ENCODE assay signal across 8 cellular contexts in genomic region chr12:120583478-120584030, GRCh38. TPM values are rescaled to one million over a fixed set of nuclear protein-coding genes. Genes with fewer than 3 reads are reported as not detected.
A peak's percentile ranks its signal among the peaks of the same experiment; 100 is the strongest.
DNase-seq lines count a peak whose midpoint lies in the region; ATAC-seq and TF ChIP-seq lines count a peak whose summit lies in the region.

No MANE protein-coding gene starts in this region.

- no peaks in the 10 kb centered on the region for H3K9me2 ChIP-seq in OCI-LY1 (ENCODE audit: low read depth, low read length)

- H4K20me1 ChIP-seq in OCI-LY1 (ENCODE audit: insufficient read depth, low read length): no peaks in the 10 kb centered on the region

- peaks cover 44% of the 10 kb centered on the region for H3K4me1 Mint-ChIP-seq in CD8-positive, alpha-beta T cell (ENCODE audit: low read depth)
- H3K4me1 Mint-ChIP-seq in naive B cell: peaks cover 23 to 40% (median 36%) of the 10 kb centered on the region in 3 donors

- TF ChIP-seq POLR2A in erythroblast (IDR thresholded peaks at IDR 0.05; ENCODE audit: low read length): no peak

- intact Hi-C loops in CD8-positive, alpha-beta T cell (cut with DNase I, micrococcal nuclease): loop anchor here (1.0 to 5.0 kb wide), 14 partner anchors 57 to 714 kb away; partner anchors contain the start of genes ACADS (in 1 of the 2), CABP1 (in 1 of the 2), CAMKK2 (in 1 of the 2) and COX6A1 (in 1 of the 2)

- no peak overlapping the region for H3K9ac ChIP-seq in HUES6 (ENCODE audit: low read length)
- H3K9ac ChIP-seq in OCI-LY1 (ENCODE audit: low read length): no peak overlapping the region; the same call in 1 of the 2 replicates

- H3K27me3 Mint-ChIP-seq in CD8-positive, alpha-beta T cell (ENCODE audit: low read depth): peaks cover 16% of the 10 kb centered on the region
- H3K27me3 Mint-ChIP-seq in naive B cell: peaks cover 10 to 21% (median 10%) of the 10 kb centered on the region in 3 donors

- ATAC-seq in CD8-positive, alpha-beta T cell: peak; percentile 28
- ATAC-seq in naive B cell (ENCODE audit: low read depth in 2 of 2) (peak in 1 of 2 donors; percentile 35), GM21576 (IDR thresholded peaks at IDR 0.05; ENCODE audit: unreplicated experiment) (no peak)

- TF ChIP-seq CTCF in CD8-positive, alpha-beta T cell (IDR thresholded peaks at IDR 0.05): peak; percentile 95
- TF ChIP-seq CTCF in OCI-LY1 (IDR thresholded peaks at IDR 0.05; ENCODE audit: low read length): peak; percentile 92

- no peak overlapping the region for H2AFZ ChIP-seq in OCI-LY1 (ENCODE audit: low read length)

- H3K4me1 ChIP-seq in CD8-positive, alpha-beta T cell (ENCODE audit: insufficient read depth, low read length): peaks cover 23% of the 10 kb centered on the region
- H3K4me1 ChIP-seq in HUES6 (ENCODE audit: control insufficient read depth, insufficient read depth, low read length) (peaks cover 3% of the 10 kb centered on the region; the same call in 1 of the 2 replicates), OCI-LY1 (ENCODE audit: insufficient read depth, low read length, severe bottlenecking) (peaks cover 36% of the 10 kb centered on the region)

- no peak overlapping the region for H3K27ac ChIP-seq in CD8-positive, alpha-beta T cell (ENCODE audit: low read depth, low read length)
- H3K27ac ChIP-seq in HUES6 (ENCODE audit: low read depth, low read length) (no peak overlapping the region), OCI-LY1 (ENCODE audit: low read depth, low read length, poor library complexity, severe bottlenecking) (no peak overlapping the region)

- H3K79me2 ChIP-seq in OCI-LY1 (ENCODE audit: insufficient read depth, low read length): 0 out of 2 replicates have a peak, but pooled peaks cover 6% of the 10 kb centered on the region

- H3K36me3 ChIP-seq in CD8-positive, alpha-beta T cell (ENCODE audit: insufficient read depth, low read length): no peaks in the 10 kb centered on the region
- peaks cover 12% of the 10 kb centered on the region for H3K36me3 ChIP-seq in HUES6 (ENCODE audit: control insufficient read depth, insufficient read depth, low read length)
- peaks cover 17% of the 10 kb centered on the region for H3K36me3 ChIP-seq in OCI-LY1 (ENCODE audit: insufficient read depth, low read length)

- DNase-seq in CD8-positive, alpha-beta T cell: peak; percentile 75 to 90 (median 79)
- DNase-seq in activated T-cell treated with anti-CD3 and anti-CD28 coated beads for 24 hours (ENCODE audit: low read depth) (peak; percentile 77), erythroblast (lab: John Stamatoyannopoulos, UW) (peak; percentile 82 to 90), naive B cell (peak; percentile 72)
- peak; percentile 63 to 71 for DNase-seq in stimulated activated CD8-positive, alpha-beta memory T cell treated with anti-CD3 and anti-CD28 coated beads, Interleukin-7, amount 100 ng/mL, for 4 hours (ENCODE audit: low read depth in 2 of 2)

- H3F3A ChIP-seq in OCI-LY1 (ENCODE audit: insufficient read depth, low read length): no peaks in the 10 kb centered on the region

- CTCF ChIA-PET in CD8-positive, alpha-beta T cell (lab: Charles Lee): interaction anchor here (0.6 to 5.4 kb wide), 25 partner anchors 8 to 388 kb away, joined by 3 to 101 read pairs (median 5); partner anchors contain the start of gene UNC119B

- H3K4me3 Mint-ChIP-seq in CD8-positive, alpha-beta T cell: peak overlapping the region; percentile 59
- peak overlapping the region; percentile 65 to 89 (median 78) for H3K4me3 Mint-ChIP-seq in naive B cell

- H3K4me3 ChIP-seq in CD8-positive, alpha-beta T cell (ENCODE audit: low read depth, low read length): no peak overlapping the region
- peak overlapping the region; percentile 14 for H3K4me3 ChIP-seq in HUES6 (ENCODE audit: low read depth, low read length)
- H3K4me3 ChIP-seq in OCI-LY1 (ENCODE audit: low read depth, low read length, poor library complexity, severe bottlenecking): peak overlapping the region; percentile 44

- H3K4me2 ChIP-seq in OCI-LY1 (ENCODE audit: low read length): peak overlapping the region; percentile 67

- no peaks in the 10 kb centered on the region for H3K27me3 ChIP-seq in CD8-positive, alpha-beta T cell (ENCODE audit: insufficient read depth, low read length)
- H3K27me3 ChIP-seq in HUES6 (ENCODE audit: control insufficient read depth, insufficient read depth, low read length) (peaks cover 12% of the 10 kb centered on the region; the same call in 1 of the 2 replicates), OCI-LY1 (ENCODE audit: insufficient read depth, low read length) (peaks cover 3% of the 10 kb centered on the region; the same call in 1 of the 2 replicates)

- H3K9me3 Mint-ChIP-seq in CD8-positive, alpha-beta T cell: no peaks in the 10 kb centered on the region
- H3K9me3 Mint-ChIP-seq in naive B cell: no peaks in the 10 kb centered on the region

- peaks cover 15% of the 10 kb centered on the region for H3K36me3 Mint-ChIP-seq in CD8-positive, alpha-beta T cell
- H3K36me3 Mint-ChIP-seq in naive B cell: no peaks in the 10 kb centered on the region

- no peaks in the 10 kb centered on the region for H3K9me3 ChIP-seq in CD8-positive, alpha-beta T cell (ENCODE audit: low read length)
- H3K9me3 ChIP-seq in HUES6 (ENCODE audit: control insufficient read depth, insufficient read depth, low read depth, low read length) (no peaks in the 10 kb centered on the region), OCI-LY1 (ENCODE audit: low read length) (no peaks in the 10 kb centered on the region)

- POLR2A ChIA-PET in CD8-positive, alpha-beta T cell (lab: Charles Lee): interaction anchor here (1.3 kb wide), 1 partner anchor 130 kb away, joined by 3 read pairs; no protein-coding TSS in a partner anchor

- peak overlapping the region; percentile 47 for H3K27ac Mint-ChIP-seq in CD8-positive, alpha-beta T cell
- H3K27ac Mint-ChIP-seq in naive B cell: peak overlapping the region in 5 of 6 donors; percentile 4 to 93 (median 31)

RNA-seq across cellular contexts. Expression of gene POP5, which starts 2.4 kb away (rescaled TPM):
- 10 to 100 TPM; 18.1 to 19.2 TPM for total RNA-seq in CD8-positive, alpha-beta T cell
- 100 to 1,000 TPM in 2 of 6 donors, 10 to 100 TPM in 4; 68.7 to 116 (median 94.6) TPM for polyA plus RNA-seq in naive B cell (ENCODE audit: low read depth in 6 of 6)

RNA-seq across cellular contexts. Expression of gene RNF10, which starts 49.4 kb away (rescaled TPM):
- total RNA-seq in CD8-positive, alpha-beta T cell: 100 to 1,000 TPM; 402 to 410 TPM
- polyA plus RNA-seq in naive B cell (ENCODE audit: low read depth in 6 of 6): 100 to 1,000 TPM in 2 of 6 donors, 10 to 100 TPM in 4; 77.2 to 133 (median 94.7) TPM

RNA-seq across cellular contexts. Expression of gene COQ5, which starts 54.6 kb away (rescaled TPM):
- total RNA-seq in CD8-positive, alpha-beta T cell: 1 to 10 TPM; 7.7 to 9.0 TPM
- 10 to 100 TPM; 25.2 to 56.5 (median 35.1) TPM for polyA plus RNA-seq in naive B cell (ENCODE audit: low read depth in 6 of 6)

RNA-seq across cellular contexts. Expression of gene CABP1, which starts 56.9 kb away (rescaled TPM):
- not detected for total RNA-seq in CD8-positive, alpha-beta T cell
- not detected for polyA plus RNA-seq in naive B cell (ENCODE audit: low read depth in 6 of 6)
